ENCODE assay signal across 1 cellular context in genomic region chr2:186699742-186700141, GRCh38.
TF ChIP-seq lines count a peak whose summit lies in the region.

No MANE protein-coding gene starts in this region.

TF ChIP-seq in HepG2, 621 proteins besides CTCF, POLR2A, EP300 and RAD21 (continued from another document):
- TF ChIP-seq, protein P1, sequence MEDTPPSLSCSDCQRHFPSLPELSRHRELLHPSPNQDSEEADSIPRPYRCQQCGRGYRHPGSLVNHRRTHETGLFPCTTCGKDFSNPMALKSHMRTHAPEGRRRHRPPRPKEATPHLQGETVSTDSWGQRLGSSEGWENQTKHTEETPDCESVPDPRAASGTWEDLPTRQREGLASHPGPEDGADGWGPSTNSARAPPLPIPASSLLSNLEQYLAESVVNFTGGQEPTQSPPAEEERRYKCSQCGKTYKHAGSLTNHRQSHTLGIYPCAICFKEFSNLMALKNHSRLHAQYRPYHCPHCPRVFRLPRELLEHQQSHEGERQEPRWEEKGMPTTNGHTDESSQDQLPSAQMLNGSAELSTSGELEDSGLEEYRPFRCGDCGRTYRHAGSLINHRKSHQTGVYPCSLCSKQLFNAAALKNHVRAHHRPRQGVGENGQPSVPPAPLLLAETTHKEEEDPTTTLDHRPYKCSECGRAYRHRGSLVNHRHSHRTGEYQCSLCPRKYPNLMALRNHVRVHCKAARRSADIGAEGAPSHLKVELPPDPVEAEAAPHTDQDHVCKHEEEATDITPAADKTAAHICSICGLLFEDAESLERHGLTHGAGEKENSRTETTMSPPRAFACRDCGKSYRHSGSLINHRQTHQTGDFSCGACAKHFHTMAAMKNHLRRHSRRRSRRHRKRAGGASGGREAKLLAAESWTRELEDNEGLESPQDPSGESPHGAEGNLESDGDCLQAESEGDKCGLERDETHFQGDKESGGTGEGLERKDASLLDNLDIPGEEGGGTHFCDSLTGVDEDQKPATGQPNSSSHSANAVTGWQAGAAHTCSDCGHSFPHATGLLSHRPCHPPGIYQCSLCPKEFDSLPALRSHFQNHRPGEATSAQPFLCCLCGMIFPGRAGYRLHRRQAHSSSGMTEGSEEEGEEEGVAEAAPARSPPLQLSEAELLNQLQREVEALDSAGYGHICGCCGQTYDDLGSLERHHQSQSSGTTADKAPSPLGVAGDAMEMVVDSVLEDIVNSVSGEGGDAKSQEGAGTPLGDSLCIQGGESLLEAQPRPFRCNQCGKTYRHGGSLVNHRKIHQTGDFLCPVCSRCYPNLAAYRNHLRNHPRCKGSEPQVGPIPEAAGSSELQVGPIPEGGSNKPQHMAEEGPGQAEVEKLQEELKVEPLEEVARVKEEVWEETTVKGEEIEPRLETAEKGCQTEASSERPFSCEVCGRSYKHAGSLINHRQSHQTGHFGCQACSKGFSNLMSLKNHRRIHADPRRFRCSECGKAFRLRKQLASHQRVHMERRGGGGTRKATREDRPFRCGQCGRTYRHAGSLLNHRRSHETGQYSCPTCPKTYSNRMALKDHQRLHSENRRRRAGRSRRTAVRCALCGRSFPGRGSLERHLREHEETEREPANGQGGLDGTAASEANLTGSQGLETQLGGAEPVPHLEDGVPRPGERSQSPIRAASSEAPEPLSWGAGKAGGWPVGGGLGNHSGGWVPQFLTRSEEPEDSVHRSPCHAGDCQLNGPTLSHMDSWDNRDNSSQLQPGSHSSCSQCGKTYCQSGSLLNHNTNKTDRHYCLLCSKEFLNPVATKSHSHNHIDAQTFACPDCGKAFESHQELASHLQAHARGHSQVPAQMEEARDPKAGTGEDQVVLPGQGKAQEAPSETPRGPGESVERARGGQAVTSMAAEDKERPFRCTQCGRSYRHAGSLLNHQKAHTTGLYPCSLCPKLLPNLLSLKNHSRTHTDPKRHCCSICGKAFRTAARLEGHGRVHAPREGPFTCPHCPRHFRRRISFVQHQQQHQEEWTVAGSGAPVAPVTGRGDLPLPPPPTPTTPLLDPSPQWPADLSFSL (CRISPR knock-in tag; IDR thresholded peaks at IDR 0.05): no peak
